1 cellular context compared by ENCODE assay signal in the genomic region with DNA sequence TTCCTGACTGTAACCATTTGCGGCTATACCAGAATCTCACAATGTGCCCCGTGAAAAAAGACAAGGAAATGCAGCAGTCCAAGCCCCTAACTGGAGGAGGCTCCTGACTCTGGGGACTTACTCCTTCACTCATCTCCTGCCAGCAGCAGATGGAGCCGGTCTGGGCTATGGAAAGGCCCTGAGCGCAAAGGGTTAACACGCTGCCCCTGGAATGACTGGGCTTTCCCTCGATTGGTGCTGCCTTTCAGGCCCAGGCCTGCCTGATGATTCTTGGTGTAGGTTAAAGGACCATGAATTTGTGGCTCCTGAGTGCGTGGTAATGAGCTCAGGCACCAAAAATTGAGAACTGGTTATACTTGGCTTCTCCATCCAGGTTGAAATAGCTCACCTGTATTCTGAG.
TF ChIP-seq lines count a peak whose summit lies in the region.

No MANE protein-coding gene starts in this region.

TF ChIP-seq in H1, 55 proteins besides CTCF, POLR2A, EP300 and RAD21:
- TF ChIP-seq CBX5 (IDR thresholded peaks at IDR 0.05; ENCODE audit: low read depth, low read length) (no peak), KDM5A (IDR thresholded peaks at IDR 0.05; ENCODE audit: low read length) (no peak), KDM4A (IDR thresholded peaks at IDR 0.05; ENCODE audit: low read depth, low read length, severe bottlenecking) (no peak), USF2 (IDR thresholded peaks at IDR 0.05; ENCODE audit: low read length) (no peak), JUND (IDR thresholded peaks at IDR 0.05; ENCODE audit: low read length) (no peak), JUN (IDR thresholded peaks at IDR 0.05; ENCODE audit: low read depth, low read length) (no peak), HDAC2 (IDR thresholded peaks at IDR 0.05; ENCODE audit: borderline replicate concordance in 1 of 2, low read depth in 2 of 2, low read length in 2 of 2) (no peak), CHD2 (IDR thresholded peaks at IDR 0.05; ENCODE audit: low read length) (no peak), RXRA (IDR thresholded peaks at IDR 0.05; ENCODE audit: insufficient read depth, low read depth, low read length) (no peak), ASH2L (IDR thresholded peaks at IDR 0.05; ENCODE audit: low read length) (no peak), SIX5 (IDR thresholded peaks at IDR 0.05; ENCODE audit: low read depth, low read length) (no peak), CREB1 (IDR thresholded peaks at IDR 0.05) (no peak), MAFK (IDR thresholded peaks at IDR 0.05; ENCODE audit: low read depth, low read length) (no peak)
